In genomic region chr11:68200639-68201038, GRCh38 we compare ENCODE assay signal across 9 cellular contexts. TPM values are rescaled to one million over a fixed set of nuclear protein-coding genes. Genes with fewer than 3 reads are reported as not detected.
DNase-seq lines count a peak whose midpoint lies in the region; ATAC-seq and TF ChIP-seq lines count a peak whose summit lies in the region.
"Had no signal": no experiment of that assay in that cellular context is flagged by ENCODE, and none has a peak within 500 bp of the region (broad histone marks: within the 10 kb centered on the region; RNA-seq: fewer than 3 reads in every experiment).

No MANE protein-coding gene starts in this region.

- no peak overlapping the region for H3K27ac ChIP-seq in trophoblast cell (ENCODE audit: low read depth, low read length)
- H3K27ac ChIP-seq in caudate nucleus (ENCODE audit: low read depth, low read length): no peak overlapping the region

- H2AK5ac ChIP-seq in trophoblast cell (ENCODE audit: low read length): no peak overlapping the region

- H3K4me1 ChIP-seq in trophoblast cell (ENCODE audit: control insufficient read depth in 1 of 2, insufficient read depth in 2 of 2, low read length in 2 of 2): no peaks in the 10 kb centered on the region

- ATAC-seq in stimulated activated naive CD8-positive, alpha-beta T cell treated with anti-CD3 and anti-CD28 coated beads, Interleukin-15, Interleukin-2, amounts not matched to agents 100 U/mL and 50 U/mL, for 24 hours: no peak

- no peak overlapping the region for H2AFZ ChIP-seq in trophoblast cell (ENCODE audit: insufficient read depth, low read length, poor library complexity)

- H3K4me3 ChIP-seq in BJ (ENCODE audit: low read depth, low read length) (no peak overlapping the region), epithelial cell of esophagus (ENCODE audit: low read length) (no peak overlapping the region), trophoblast cell (ENCODE audit: low read depth, low read length) (no peak overlapping the region)

- no peaks in the 10 kb centered on the region for H3K36me3 ChIP-seq in BJ (ENCODE audit: control insufficient read depth, insufficient read depth, low read length)
- H3K36me3 ChIP-seq in trophoblast cell (ENCODE audit: control insufficient read depth in 1 of 2, insufficient read depth in 2 of 2, low read length in 2 of 2): no peaks in the 10 kb centered on the region

- DNase-seq in BJ (ENCODE audit: low read depth): peak; percentile 39
- peak; percentile 33 for DNase-seq in HS-5 (ENCODE audit: low read depth)
- DNase-seq in epithelial cell of esophagus (ENCODE audit: low read depth): peak; percentile 40
- no peak for DNase-seq in trophoblast cell
- no peak for DNase-seq in KG1 (lab: John Stamatoyannopoulos, UW)
- DNase-seq in caudate nucleus (lab: John Stamatoyannopoulos, UW): no peak
- DNase-seq in stimulated activated naive CD8-positive, alpha-beta T cell treated with anti-CD3 and anti-CD28 coated beads, Interleukin-15, Interleukin-2, amounts not matched to agents 100 U/mL and 50 U/mL, for 24 hours: no peak
- DNase-seq: activated CD4-positive, CD25-positive, alpha-beta regulatory T cell treated with anti-CD3 and anti-CD28 coated beads, Interleukin-2, amount 50 U/mL, for 72 hours; activated T-cell treated with anti-CD3 and anti-CD28 coated beads, Interleukin-2, amount 50 U/mL, for 48 hours had no signal

- no peaks in the 10 kb centered on the region for H3K79me1 ChIP-seq in trophoblast cell (ENCODE audit: low read length)

- H4K8ac ChIP-seq in trophoblast cell (ENCODE audit: low read depth, low read length): no peak overlapping the region

- no peak overlapping the region for H4K91ac ChIP-seq in trophoblast cell (ENCODE audit: low read depth, low read length)

- CTCF ChIA-PET in BJ (lab: Yijun Ruan, JAX): no interaction called here

- peak overlapping the region; percentile 70 for H3K4ac ChIP-seq in trophoblast cell (ENCODE audit: low read depth, low read length)

- no CpG with 5 or more reads among the region's 3 CpGs for WGBS in trophoblast cell (ENCODE audit: extremely low coverage, insufficient coverage, insufficient read length)

- no peak overlapping the region for H3K18ac ChIP-seq in trophoblast cell (ENCODE audit: low read length)

- POLR2A ChIA-PET in BJ (lab: Charles Lee): no interaction called here

- peaks cover 5% of the 10 kb centered on the region for H3K79me2 ChIP-seq in trophoblast cell (ENCODE audit: control insufficient read depth, insufficient read depth, low read length, poor library complexity)

- no peak overlapping the region for H2BK12ac ChIP-seq in trophoblast cell (ENCODE audit: low read length)

- H3K27me3 ChIP-seq in BJ (ENCODE audit: control insufficient read depth, insufficient read depth, low read length) (no peaks in the 10 kb centered on the region), trophoblast cell (ENCODE audit: insufficient read depth, low read length) (no peaks in the 10 kb centered on the region)

- no peak overlapping the region for H3K14ac ChIP-seq in trophoblast cell (ENCODE audit: low read length)

- no peak overlapping the region for H4K12ac ChIP-seq in trophoblast cell (ENCODE audit: low read depth, low read length)

- H2BK120ac ChIP-seq in trophoblast cell (ENCODE audit: insufficient read depth, low read length, poor library complexity): no peak overlapping the region

- H3K4me2 ChIP-seq in trophoblast cell (ENCODE audit: low read length): no peak overlapping the region

- TF ChIP-seq CTCF in BJ (IDR thresholded peaks at IDR 0.05; ENCODE audit: insufficient read depth, low read depth, low read length): no peak
- no peak for TF ChIP-seq CTCF in epithelial cell of esophagus (IDR thresholded peaks at IDR 0.05; ENCODE audit: insufficient read depth, low read depth, low read length, missing control alignments)

- H3K9ac ChIP-seq in trophoblast cell (ENCODE audit: low read length): no peak overlapping the region

- no peaks in the 10 kb centered on the region for H3K9me3 ChIP-seq in trophoblast cell (ENCODE audit: insufficient read depth, low read depth, low read length)

- H3K23ac ChIP-seq in trophoblast cell (ENCODE audit: low read length): no peak overlapping the region

- no peak overlapping the region for H2BK5ac ChIP-seq in trophoblast cell (ENCODE audit: low read depth, low read length, poor library complexity)

RNA-seq across cellular contexts. Expression of gene KMT5B, which starts 12.5 kb away (rescaled TPM):
- polyA plus RNA-seq in BJ (2011; rRNA removed): 7.3 and 13.2 TPM in 2 replicates
- 7.9 and 13.6 TPM in 2 replicates for polyA minus RNA-seq in BJ (2011; rRNA and poly(A)+ RNA removed)
- 33.8 and 36.8 TPM in 2 replicates for polyA plus RNA-seq in trophoblast cell (2013)

Comparison
In these comparisons a context has a peak if more than half of its experiments do, and no peak if none do; other contexts are left out.
1. DNase-seq: peak in BJ (single experiment), HS-5 (single experiment) and epithelial cell of esophagus (single experiment); none in trophoblast cell (0 of 2), KG1 (single experiment), caudate nucleus (0 of 61) and stimulated activated naive CD8-positive, alpha-beta T cell treated with anti-CD3 and anti-CD28 coated beads, Interleukin-15, Interleukin-2, amounts not matched to agents 100 U/mL and 50 U/mL, for 24 hours (single experiment).